14 cellular contexts compared by ENCODE assay signal in genomic region chr6:142570221-142570671, GRCh38.
DNase-seq lines count a peak whose midpoint lies in the region; ATAC-seq and TF ChIP-seq lines count a peak whose summit lies in the region.
"Had no signal": no experiment of that assay in that cellular context is flagged by ENCODE, and none has a peak within 500 bp of the region (broad histone marks: within the 10 kb centered on the region; RNA-seq: fewer than 3 reads in every experiment).

No MANE protein-coding gene starts in this region.

- CTCF ChIA-PET in activated naive CD4-positive, alpha-beta T cell treated with anti-CD3 and anti-CD28 coated beads for 36 hours (lab: Charles Lee): interaction anchor here (1.0 to 2.0 kb wide), 5 partner anchors 17 to 856 kb away, joined by 3 to 6 read pairs (median 3); no protein-coding TSS in a partner anchor
- CTCF ChIA-PET in CD4-positive, alpha-beta memory T cell (lab: Charles Lee; ENCODE audit: partially characterized antibody): interaction anchor here (1.5 to 1.6 kb wide), 4 partner anchors 32 to 490 kb away, joined by 3 to 6 read pairs (median 4); no protein-coding TSS in a partner anchor

- TF ChIP-seq CTCF in upper lobe of right lung (IDR thresholded peaks at IDR 0.05): no peak

- DNase-seq in activated naive CD4-positive, alpha-beta T cell treated with anti-CD3 and anti-CD28 coated beads for 36 hours: no peak
- no peak for DNase-seq in activated naive CD4-positive, alpha-beta T cell treated with Interleukin-2 at 50 U/mL for 16 hours
- DNase-seq in adipocyte (ENCODE audit: low read depth) (peak; percentile 40), islet precursor cell (peak; percentile 65), upper lobe of right lung (no peak), Right ventricle myocardium inferior (ENCODE audit: missing footprints) (no peak), NCI-H1436 treated with DMSO at 0.1 percent for 48 hours (lab: John Stamatoyannopoulos, UW) (no peak)
- DNase-seq in CD4-positive, alpha-beta memory T cell: no peak
- DNase-seq: ACHN; activated CD4-positive, alpha-beta memory T cell treated with anti-CD3 and anti-CD28 coated beads, Interleukin-2, amount 10 ng/mL, durations not matched to agents 7 days and 5 days; KG1; stimulated activated CD4-positive, alpha-beta T cell treated with anti-CD3 and anti-CD28 coated beads, Interleukin-4, amount 100 ng/mL, for 4 hours had no signal

- H3K4me1 Mint-ChIP-seq in activated naive CD4-positive, alpha-beta T cell treated with anti-CD3 and anti-CD28 coated beads for 36 hours (ENCODE audit: low read depth): peaks cover 54% of the 10 kb centered on the region
- peaks cover 32 to 48% (median 40%) of the 10 kb centered on the region in 4 donors for H3K4me1 Mint-ChIP-seq in CD4-positive, alpha-beta memory T cell

- peaks cover 7% of the 10 kb centered on the region for H3K36me3 Mint-ChIP-seq in activated naive CD4-positive, alpha-beta T cell treated with anti-CD3 and anti-CD28 coated beads for 36 hours (ENCODE audit: low read depth)
- peaks cover 0 to 7% of the 10 kb centered on the region in 2 donors for H3K36me3 Mint-ChIP-seq in CD4-positive, alpha-beta memory T cell

- peak overlapping the region; percentile 4 for H3K27ac ChIP-seq in upper lobe of right lung
- no peak overlapping the region for H3K27ac ChIP-seq in CD4-positive, alpha-beta memory T cell (ENCODE audit: low read depth, low read length)

- H3K27ac Mint-ChIP-seq in activated naive CD4-positive, alpha-beta T cell treated with anti-CD3 and anti-CD28 coated beads for 36 hours: peak overlapping the region; percentile 89
- peak overlapping the region in 1 of 7 donors; percentile 81 for H3K27ac Mint-ChIP-seq in CD4-positive, alpha-beta memory T cell
- H3K27ac Mint-ChIP-seq: dendritic cell treated with granulocyte-macrophage colony-stimulating factor and Interleukin-4, amounts not matched to agents 40 ng/mL and 50 ng/mL, for 4 days had no signal

- H3K4me1 ChIP-seq in adipocyte (ENCODE audit: control insufficient read depth, insufficient read depth, low read length) (no peaks in the 10 kb centered on the region), upper lobe of right lung (peaks cover 19% of the 10 kb centered on the region)
- H3K4me1 ChIP-seq in CD4-positive, alpha-beta memory T cell (ENCODE audit: insufficient read depth, low read length): peaks cover 42% of the 10 kb centered on the region

- H3K27me3 Mint-ChIP-seq in activated naive CD4-positive, alpha-beta T cell treated with anti-CD3 and anti-CD28 coated beads for 36 hours (ENCODE audit: low read depth): no peaks in the 10 kb centered on the region
- H3K27me3 Mint-ChIP-seq in CD4-positive, alpha-beta memory T cell: no peaks in the 10 kb centered on the region
- H3K27me3 Mint-ChIP-seq: activated CD4-positive, alpha-beta memory T cell treated with anti-CD3 and anti-CD28 coated beads, Interleukin-2, amount 10 ng/mL, durations not matched to agents 7 days and 5 days; dendritic cell treated with granulocyte-macrophage colony-stimulating factor and Interleukin-4, amounts not matched to agents 40 ng/mL and 50 ng/mL, for 4 days had no signal

- H3K27me3 ChIP-seq in adipocyte (replicated peaks; ENCODE audit: control insufficient read depth, insufficient read depth, low read length): no peaks in the 10 kb centered on the region
- no peaks in the 10 kb centered on the region for H3K27me3 ChIP-seq in upper lobe of right lung
- no peaks in the 10 kb centered on the region for H3K27me3 ChIP-seq in CD4-positive, alpha-beta memory T cell (ENCODE audit: insufficient read depth, low read length)

- H3K9ac ChIP-seq in adipocyte (ENCODE audit: low read length): no peak overlapping the region

- peaks cover 22% of the 10 kb centered on the region for H3K9me3 Mint-ChIP-seq in activated naive CD4-positive, alpha-beta T cell treated with anti-CD3 and anti-CD28 coated beads for 36 hours
- peaks cover 2 to 24% (median 16%) of the 10 kb centered on the region in 8 donors for H3K9me3 Mint-ChIP-seq in CD4-positive, alpha-beta memory T cell

- peaks cover 7% of the 10 kb centered on the region for H3K9me3 ChIP-seq in adipocyte (ENCODE audit: control insufficient read depth, low read length)
- H3K9me3 ChIP-seq in upper lobe of right lung: no peaks in the 10 kb centered on the region
- H3K9me3 ChIP-seq in CD4-positive, alpha-beta memory T cell (ENCODE audit: control insufficient read depth in 1 of 2, low read length in 2 of 2): no peaks in the 10 kb centered on the region

- ATAC-seq in upper lobe of right lung (peak; percentile 66), Right ventricle myocardium inferior (no peak)

- POLR2A ChIA-PET in CD4-positive, alpha-beta memory T cell (lab: Charles Lee; ENCODE audit: partially characterized antibody): interaction anchor here (0.7 kb wide), 1 partner anchor 33 kb away, joined by 3 read pairs; no protein-coding TSS in a partner anchor

- H3K4me3 Mint-ChIP-seq in activated naive CD4-positive, alpha-beta T cell treated with anti-CD3 and anti-CD28 coated beads for 36 hours: no peak overlapping the region
- peak overlapping the region in 2 of 8 donors; percentile 7 to 63 for H3K4me3 Mint-ChIP-seq in CD4-positive, alpha-beta memory T cell
- H3K4me3 Mint-ChIP-seq: activated CD4-positive, alpha-beta memory T cell treated with anti-CD3 and anti-CD28 coated beads, Interleukin-2, amount 10 ng/mL, durations not matched to agents 7 days and 5 days; dendritic cell treated with granulocyte-macrophage colony-stimulating factor and Interleukin-4, amounts not matched to agents 40 ng/mL and 50 ng/mL, for 4 days had no signal

- intact Hi-C loops in activated naive CD4-positive, alpha-beta T cell treated with anti-CD3 and anti-CD28 coated beads for 36 hours (cut with micrococcal nuclease): no loop called here
- intact Hi-C loops in upper lobe of right lung (cut with DNase I): no loop called here
- intact Hi-C loops in CD4-positive, alpha-beta memory T cell (cut with micrococcal nuclease): no loop called here
- intact Hi-C loops in Right ventricle myocardium inferior (cut with DNase I): no loop called here

- H3K36me3 ChIP-seq in adipocyte (ENCODE audit: control insufficient read depth, insufficient read depth, low read length, severe bottlenecking) (no peaks in the 10 kb centered on the region), upper lobe of right lung (no peaks in the 10 kb centered on the region)
- no peaks in the 10 kb centered on the region for H3K36me3 ChIP-seq in CD4-positive, alpha-beta memory T cell (ENCODE audit: insufficient read depth, low read length)

- H3K4me3 ChIP-seq in adipocyte (ENCODE audit: low read length) (no peak overlapping the region), upper lobe of right lung (no peak overlapping the region)
- H3K4me3 ChIP-seq in CD4-positive, alpha-beta memory T cell (ENCODE audit: low read length in 2 of 2): no peak overlapping the region
- H3K4me3 ChIP-seq: lung had no signal

Comparison
In these comparisons a context has a peak if more than half of its experiments do, and no peak if none do; other contexts are left out.
1. DNase-seq: peak in adipocyte (single experiment) and islet precursor cell (single experiment); none in activated naive CD4-positive, alpha-beta T cell treated with anti-CD3 and anti-CD28 coated beads for 36 hours (single experiment), activated naive CD4-positive, alpha-beta T cell treated with Interleukin-2 at 50 U/mL for 16 hours (single experiment), upper lobe of right lung (single experiment), CD4-positive, alpha-beta memory T cell (0 of 5), Right ventricle myocardium inferior (single experiment) and NCI-H1436 treated with DMSO at 0.1 percent for 48 hours (single experiment).